Comparison of ENCODE assay signal across 20 cellular contexts in genomic region chrX:33032700-33033099, GRCh38.
DNase-seq lines count a peak whose midpoint lies in the region; ATAC-seq, FAIRE-seq and TF ChIP-seq lines count a peak whose summit lies in the region.
"Had no signal": no experiment of that assay in that cellular context is flagged by ENCODE, and none has a peak within 500 bp of the region (broad histone marks: within the 10 kb centered on the region; RNA-seq: fewer than 3 reads in every experiment).

No MANE protein-coding gene starts in this region.

- H3K36me3 ChIP-seq in adipocyte (ENCODE audit: control insufficient read depth, insufficient read depth, low read length, severe bottlenecking) (no peaks in the 10 kb centered on the region), rectal smooth muscle tissue (ENCODE audit: control insufficient read depth, insufficient read depth, low read length) (no peaks in the 10 kb centered on the region), tibial artery (no peaks in the 10 kb centered on the region)
- H3K36me3 ChIP-seq: BE2C, HAP-1, Peyer's patch had no signal

- no peak for DNase-seq in adipocyte (ENCODE audit: low read depth)
- peak; percentile 1 for DNase-seq in fibroblast of villous mesenchyme (ENCODE audit: low read depth)
- no peak for DNase-seq in tibial artery
- no peak for DNase-seq in NCI-H526 treated with DMSO at 0.1 percent for 48 hours (lab: John Stamatoyannopoulos, UW)
- no peak for DNase-seq in H54 (ENCODE audit: insufficient read length, low spot score)
- DNase-seq: BE2C; CD4-positive, CD25-positive, alpha-beta regulatory T cell; COR-L47; DMS153; GDM1; MM.1S; NCI-H1092; NCI-H2081; NCI-H446 treated with DMSO at 0.1 percent for 48 hours; Peyer's patch had no signal

- intact Hi-C loops in tibial artery (cut with DNase I; ENCODE audit: low total_unique reads) = no loop called here

- H3K27ac ChIP-seq in rectal smooth muscle tissue (ENCODE audit: low read depth, low read length) = peak overlapping the region; percentile 76
- H3K27ac ChIP-seq in tibial artery = peak overlapping the region; percentile 76 to 78

- H3K4me1 ChIP-seq in adipocyte (ENCODE audit: control insufficient read depth, insufficient read depth, low read length) (no peaks in the 10 kb centered on the region), rectal smooth muscle tissue (ENCODE audit: control insufficient read depth, insufficient read depth, low read length) (peaks cover 3% of the 10 kb centered on the region), tibial artery (peaks cover 0 to 35% (median 0%) of the 10 kb centered on the region in 4 donors)
- H3K4me1 ChIP-seq: BE2C, HAP-1, Peyer's patch had no signal

- H3K9ac ChIP-seq in adipocyte (ENCODE audit: low read length) (peak overlapping the region; percentile 56), rectal smooth muscle tissue (ENCODE audit: low read length) (no peak overlapping the region)

- H3K9me3 ChIP-seq in adipocyte (ENCODE audit: control insufficient read depth, low read length) = no peaks in the 10 kb centered on the region
- no peaks in the 10 kb centered on the region for H3K9me3 ChIP-seq in tibial artery
- H3K9me3 ChIP-seq: BE2C, HAP-1, Peyer's patch had no signal

- TF ChIP-seq POLR2A in H54 (IDR thresholded peaks at IDR 0.05; ENCODE audit: low read depth, low read length) = no peak

- H3K4me3 ChIP-seq in adipocyte (ENCODE audit: low read length) = peak overlapping the region; percentile 40
- no peak overlapping the region for H3K4me3 ChIP-seq in fibroblast of villous mesenchyme (ENCODE audit: low read depth, low read length)
- no peak overlapping the region for H3K4me3 ChIP-seq in rectal smooth muscle tissue (ENCODE audit: low read length)
- H3K4me3 ChIP-seq in tibial artery = peak overlapping the region in 1 of 2 donors; percentile 14
- H3K4me3 ChIP-seq: HAP-1, Peyer's patch had no signal

- FAIRE-seq in H54 (lab: Jason Lieb, UNC) = no peak
- FAIRE-seq: A204.1 had no signal

- H3K27me3 ChIP-seq in adipocyte (replicated peaks; ENCODE audit: control insufficient read depth, insufficient read depth, low read length) = no peaks in the 10 kb centered on the region
- H3K27me3 ChIP-seq in rectal smooth muscle tissue (ENCODE audit: control insufficient read depth, insufficient read depth, low read length) = no peaks in the 10 kb centered on the region
- no peaks in the 10 kb centered on the region for H3K27me3 ChIP-seq in tibial artery
- H3K27me3 ChIP-seq: BE2C, Peyer's patch had no signal

- TF ChIP-seq CTCF in fibroblast of villous mesenchyme (IDR thresholded peaks at IDR 0.05; ENCODE audit: insufficient read depth, low read depth, low read length) (no peak), tibial artery (IDR thresholded peaks at IDR 0.05) (no peak)

- no peak for ATAC-seq in GM18861 (IDR thresholded peaks at IDR 0.05; ENCODE audit: unreplicated experiment)
- ATAC-seq: Right ventricle myocardium inferior had no signal
